In genomic region chr3:165814380-165814779, GRCh38 we compare ENCODE assay signal across 1 cellular context.
TF ChIP-seq lines count a peak whose summit lies in the region.

No MANE protein-coding gene starts in this region.

TF ChIP-seq in WTC11, 78 proteins besides CTCF, POLR2A, EP300 and RAD21 (continued from another document):
- no peak for TF ChIP-seq EMX1 (CRISPR knock-in tag; IDR thresholded peaks at IDR 0.05)
- TF ChIP-seq, protein P1, sequence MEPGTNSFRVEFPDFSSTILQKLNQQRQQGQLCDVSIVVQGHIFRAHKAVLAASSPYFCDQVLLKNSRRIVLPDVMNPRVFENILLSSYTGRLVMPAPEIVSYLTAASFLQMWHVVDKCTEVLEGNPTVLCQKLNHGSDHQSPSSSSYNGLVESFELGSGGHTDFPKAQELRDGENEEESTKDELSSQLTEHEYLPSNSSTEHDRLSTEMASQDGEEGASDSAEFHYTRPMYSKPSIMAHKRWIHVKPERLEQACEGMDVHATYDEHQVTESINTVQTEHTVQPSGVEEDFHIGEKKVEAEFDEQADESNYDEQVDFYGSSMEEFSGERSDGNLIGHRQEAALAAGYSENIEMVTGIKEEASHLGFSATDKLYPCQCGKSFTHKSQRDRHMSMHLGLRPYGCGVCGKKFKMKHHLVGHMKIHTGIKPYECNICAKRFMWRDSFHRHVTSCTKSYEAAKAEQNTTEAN (CRISPR knock-in tag; IDR thresholded peaks at IDR 0.05), result no peak
- TF ChIP-seq NR2C2 (CRISPR knock-in tag; IDR thresholded peaks at IDR 0.05), result no peak
- TF ChIP-seq MYBL2 (CRISPR knock-in tag; IDR thresholded peaks at IDR 0.05), result no peak
- TF ChIP-seq ATF1 (CRISPR knock-in tag; IDR thresholded peaks at IDR 0.05), result no peak
- TF ChIP-seq MAX (CRISPR knock-in tag; IDR thresholded peaks at IDR 0.05), result no peak
- TF ChIP-seq TCF7 (CRISPR knock-in tag; IDR thresholded peaks at IDR 0.05; ENCODE audit: low read depth), result no peak
- TF ChIP-seq GABPB1 (CRISPR knock-in tag; IDR thresholded peaks at IDR 0.05), result no peak
